In the genomic region with DNA sequence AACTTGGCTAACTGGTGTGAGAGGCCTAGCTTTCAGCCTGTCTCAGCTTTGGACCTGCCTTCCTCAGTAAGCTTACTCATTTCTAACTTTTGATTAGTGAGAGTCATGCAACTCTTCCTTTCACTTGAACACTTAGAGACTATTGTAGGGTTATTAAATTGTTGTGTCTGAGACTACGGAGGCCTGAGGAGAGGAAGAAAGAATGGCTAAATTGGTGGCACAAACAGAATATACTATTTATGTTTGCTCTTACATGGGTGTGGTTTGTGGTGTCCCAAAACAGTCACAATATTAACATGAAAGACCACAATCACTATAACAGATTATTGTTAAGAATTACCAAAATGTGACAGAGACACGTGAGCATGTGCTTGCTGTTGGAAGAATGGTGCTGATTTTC, we compare ENCODE assay signal across 16 cellular contexts.
DNase-seq lines count a peak whose midpoint lies in the region; ATAC-seq and TF ChIP-seq lines count a peak whose summit lies in the region.
"Had no signal": no experiment of that assay in that cellular context is flagged by ENCODE, and none has a peak within 500 bp of the region (broad histone marks: within the 10 kb centered on the region; RNA-seq: fewer than 3 reads in every experiment).

No MANE protein-coding gene starts in this region.

- 0 out of 2 replicates have a peak, but pooled peaks cover 5% of the 10 kb centered on the region for H4K20me1 ChIP-seq in OCI-LY3 (ENCODE audit: insufficient read depth, low read length)

- no peak overlapping the region for H2AFZ ChIP-seq in OCI-LY3 (ENCODE audit: low read depth, low read length)

- H3K79me2 ChIP-seq in OCI-LY3 (ENCODE audit: low read length): no peaks in the 10 kb centered on the region

- H3K36me3 ChIP-seq in OCI-LY3 (replicated peaks; ENCODE audit: low read depth, low read length) (peaks cover 25% of the 10 kb centered on the region), aorta (ENCODE audit: control insufficient read depth in 1 of 2, insufficient read depth in 2 of 2, low read length in 1 of 2) (peaks cover 0 to 4% of the 10 kb centered on the region in 2 donors)
- H3K36me3 ChIP-seq: prostate gland had no signal

- H3K4me2 ChIP-seq in OCI-LY3 (ENCODE audit: low read length): peak overlapping the region; percentile 28; the same call in 1 of the 2 replicates
- H3K4me2 ChIP-seq: KMS-11 had no signal

- no peaks in the 10 kb centered on the region for H3K27me3 ChIP-seq in OCI-LY3 (ENCODE audit: low read depth, low read length)
- H3K27me3 ChIP-seq in aorta (ENCODE audit: control insufficient read depth in 1 of 2, insufficient read depth in 2 of 2, low read length in 1 of 2): no peaks in the 10 kb centered on the region
- H3K27me3 ChIP-seq: upper lobe of left lung had no signal

- ATAC-seq in GM18508 (IDR thresholded peaks at IDR 0.05; ENCODE audit: insufficient read depth, unreplicated experiment) (peak; percentile 93), GM19468 (IDR thresholded peaks at IDR 0.05; ENCODE audit: extremely low read depth, unreplicated experiment) (peak; percentile 43), HG02885 (IDR thresholded peaks at IDR 0.05; ENCODE audit: poor library complexity, unreplicated experiment) (peak; percentile 94), SK-N-SH treated with all-trans-retinoic acid at 6 μM for 48 hours (no peak), aorta (ENCODE audit: low FRiP score) (no peak)

- H3K4me3 ChIP-seq in OCI-LY3 (ENCODE audit: low read length) (no peak overlapping the region), aorta (ENCODE audit: low read length in 2 of 2) (no peak overlapping the region)
- H3K4me3 ChIP-seq: left ventricle myocardium inferior, prostate gland, upper lobe of left lung had no signal

- H3K27ac ChIP-seq in OCI-LY3 (ENCODE audit: low read length) (no peak overlapping the region), aorta (ENCODE audit: low read depth in 1 of 2, low read length in 2 of 2) (no peak overlapping the region)
- H3K27ac ChIP-seq: KMS-11, left ventricle myocardium inferior, prostate gland, upper lobe of left lung had no signal

- WGBS in aorta, 2 donors: 96 to 97% methylated on average over 2 of the region's 2 CpGs

- DNase-seq in aorta: no peak
- DNase-seq in NCI-H2196 (lab: John Stamatoyannopoulos, UW; ENCODE audit: unreplicated experiment): no peak
- DNase-seq in mucosa of gallbladder (ENCODE audit: low spot score): no peak
- DNase-seq: activated CD8-positive, alpha-beta memory T cell treated with anti-CD3 and anti-CD28 coated beads, Interleukin-2, amount 50 U/mL, for 4 hours; CD8-positive, alpha-beta memory T cell; central memory CD4-positive, alpha-beta T cell; left ventricle myocardium inferior; NCI-H446; upper lobe of left lung had no signal

- H3K9me3 ChIP-seq in OCI-LY3 (ENCODE audit: insufficient read depth, low read length): no peaks in the 10 kb centered on the region
- H3K9me3 ChIP-seq in aorta (ENCODE audit: control insufficient read depth, low read length): no peaks in the 10 kb centered on the region
- H3K9me3 ChIP-seq: left ventricle myocardium inferior, prostate gland, upper lobe of left lung had no signal

- no peak for TF ChIP-seq CTCF in OCI-LY3 (IDR thresholded peaks at IDR 0.05; ENCODE audit: low read depth, low read length)

- intact Hi-C loops in aorta (cut with DNase I): no loop called here

- no peak overlapping the region for H3K9ac ChIP-seq in OCI-LY3 (ENCODE audit: low read length)
- H3K9ac ChIP-seq: KMS-11 had no signal

- H3K4me1 ChIP-seq in OCI-LY3 (ENCODE audit: low read length) (peaks cover 11% of the 10 kb centered on the region), aorta (ENCODE audit: control insufficient read depth in 1 of 2, insufficient read depth in 2 of 2, low read length in 2 of 2) (no peaks in the 10 kb centered on the region)
- H3K4me1 ChIP-seq: left ventricle myocardium inferior, prostate gland had no signal

TF ChIP-seq in SK-N-SH treated with all-trans-retinoic acid at 6 μM for 48 hours, 23 proteins besides CTCF, POLR2A, EP300 and RAD21:
- no peak for TF ChIP-seq RARB (CRISPR knock-in tag; IDR thresholded peaks at IDR 0.05)

Comparison
In these comparisons a context has a peak if more than half of its experiments do, and no peak if none do; other contexts are left out.
1. ATAC-seq: peak in GM18508 (single experiment), GM19468 (single experiment) and HG02885 (single experiment); none in SK-N-SH treated with all-trans-retinoic acid at 6 μM for 48 hours (single experiment) and aorta (single experiment).